ENCODE assay signal across 18 cellular contexts in genomic region chr14:102201776-102202175, GRCh38.
A peak's percentile ranks its signal among the peaks of the same experiment; 100 is the strongest.
DNase-seq lines count a peak whose midpoint lies in the region; ATAC-seq and TF ChIP-seq lines count a peak whose summit lies in the region.
"Had no signal": no experiment of that assay in that cellular context is flagged by ENCODE, and none has a peak within 500 bp of the region (broad histone marks: within the 10 kb centered on the region; RNA-seq: fewer than 3 reads in every experiment).

No MANE protein-coding gene starts in this region.

- H3K36me3 ChIP-seq in OCI-LY1 (ENCODE audit: insufficient read depth, low read length), result peaks cover 16% of the 10 kb centered on the region; the same call in 1 of the 2 replicates
- peaks cover 0 to 44% (median 6%) of the 10 kb centered on the region in 4 donors for H3K36me3 ChIP-seq in sigmoid colon

- TF ChIP-seq POLR2A in sigmoid colon (IDR thresholded peaks at IDR 0.05), result no peak

- no peaks in the 10 kb centered on the region for H3K27me3 Mint-ChIP-seq in activated CD4-positive, alpha-beta memory T cell treated with anti-CD3 and anti-CD28 coated beads, Interleukin-2, amount 10 ng/mL, durations not matched to agents 7 days and 5 days
- H3K27me3 Mint-ChIP-seq in activated CD4-positive, alpha-beta memory T cell treated with anti-CD3 and anti-CD28 coated beads for 36 hours, result no peaks in the 10 kb centered on the region
- H3K27me3 Mint-ChIP-seq in central memory CD8-positive, alpha-beta T cell, result no peaks in the 10 kb centered on the region
- H3K27me3 Mint-ChIP-seq: activated B cell treated with CpG ODN at 0.5 μM for 24 hours had no signal

- H3K27me3 ChIP-seq in OCI-LY1 (ENCODE audit: insufficient read depth, low read length) (no peaks in the 10 kb centered on the region), sigmoid colon (no peaks in the 10 kb centered on the region)
- H3K27me3 ChIP-seq: body of pancreas had no signal

- no peak for ATAC-seq in central memory CD8-positive, alpha-beta T cell (replicated peaks; ENCODE audit: extremely low read depth, poor library complexity, severe bottlenecking)
- ATAC-seq in HG03135 (IDR thresholded peaks at IDR 0.05; ENCODE audit: unreplicated experiment), result no peak
- ATAC-seq: body of pancreas had no signal

- no peaks in the 10 kb centered on the region for H3K79me2 ChIP-seq in OCI-LY1 (ENCODE audit: insufficient read depth, low read length)

- peak overlapping the region; percentile 23; the same call in 1 of the 2 replicates for H3K4me2 ChIP-seq in OCI-LY1 (ENCODE audit: low read length)
- H3K4me2 ChIP-seq: A549 had no signal

- no peaks in the 10 kb centered on the region; the same call in 1 of the 2 replicates for H3F3A ChIP-seq in OCI-LY1 (ENCODE audit: insufficient read depth, low read length)

- TF ChIP-seq CTCF in OCI-LY1 (IDR thresholded peaks at IDR 0.05; ENCODE audit: low read length) (no peak), sigmoid colon (IDR thresholded peaks at IDR 0.05) (no peak)

- H3K27ac ChIP-seq in OCI-LY1 (ENCODE audit: low read depth, low read length, poor library complexity, severe bottlenecking), result peak overlapping the region; percentile 95
- H3K27ac ChIP-seq in sigmoid colon, result no peak overlapping the region
- H3K27ac ChIP-seq: A549, body of pancreas, left ventricle myocardium inferior, thoracic aorta had no signal

- no peaks in the 10 kb centered on the region for H3K9me3 Mint-ChIP-seq in activated CD4-positive, alpha-beta memory T cell treated with anti-CD3 and anti-CD28 coated beads, Interleukin-2, amount 10 ng/mL, durations not matched to agents 7 days and 5 days
- H3K9me3 Mint-ChIP-seq in activated CD4-positive, alpha-beta memory T cell treated with anti-CD3 and anti-CD28 coated beads for 36 hours, result no peaks in the 10 kb centered on the region
- no peaks in the 10 kb centered on the region for H3K9me3 Mint-ChIP-seq in central memory CD8-positive, alpha-beta T cell
- H3K9me3 Mint-ChIP-seq: activated B cell treated with CpG ODN at 0.5 μM for 24 hours; activated T-helper 1 cell treated with anti-CD3 and anti-CD28 coated beads, Interleukin-12 subunit alpha, Interleukin-12 subunit beta, Interleukin-2, Interleukin-4 antibody, amounts not matched to agents 30 ng/mL and 10 ng/mL and 1 ng/mL, durations not matched to agents 14 hours and 24 hours and 36 hours had no signal

- intact Hi-C loops in activated CD4-positive, alpha-beta memory T cell treated with anti-CD3 and anti-CD28 coated beads for 36 hours (cut with micrococcal nuclease), result loop anchor here (1.0 to 5.0 kb wide), 2 partner anchors 19 to 59 kb away; no protein-coding TSS in a partner anchor
- intact Hi-C loops in sigmoid colon (cut with DNase I), result no loop called here

- POLR2A ChIA-PET in activated CD4-positive, alpha-beta memory T cell treated with anti-CD3 and anti-CD28 coated beads, Interleukin-2, amount 10 ng/mL, durations not matched to agents 7 days and 5 days (lab: Charles Lee), result no interaction called here
- POLR2A ChIA-PET in activated CD4-positive, alpha-beta memory T cell treated with anti-CD3 and anti-CD28 coated beads for 36 hours (lab: Charles Lee), result interaction anchor here (2.2 kb wide), 1 partner anchor 20 kb away, joined by 9 read pairs; no protein-coding TSS in a partner anchor

- peaks cover 53% of the 10 kb centered on the region for H3K36me3 Mint-ChIP-seq in activated CD4-positive, alpha-beta memory T cell treated with anti-CD3 and anti-CD28 coated beads, Interleukin-2, amount 10 ng/mL, durations not matched to agents 7 days and 5 days (ENCODE audit: low read depth)
- peaks cover 31% of the 10 kb centered on the region for H3K36me3 Mint-ChIP-seq in activated CD4-positive, alpha-beta memory T cell treated with anti-CD3 and anti-CD28 coated beads for 36 hours
- peaks cover 44% of the 10 kb centered on the region for H3K36me3 Mint-ChIP-seq in central memory CD8-positive, alpha-beta T cell (ENCODE audit: insufficient read depth)

- H2AFZ ChIP-seq in OCI-LY1 (ENCODE audit: low read length), result no peak overlapping the region

- H3K4me1 Mint-ChIP-seq in activated CD4-positive, alpha-beta memory T cell treated with anti-CD3 and anti-CD28 coated beads, Interleukin-2, amount 10 ng/mL, durations not matched to agents 7 days and 5 days, result peaks cover 34% of the 10 kb centered on the region
- peaks cover 48% of the 10 kb centered on the region for H3K4me1 Mint-ChIP-seq in activated CD4-positive, alpha-beta memory T cell treated with anti-CD3 and anti-CD28 coated beads for 36 hours (ENCODE audit: low read depth)
- H3K4me1 Mint-ChIP-seq in central memory CD8-positive, alpha-beta T cell, result peaks cover 58% of the 10 kb centered on the region

- H3K9me3 ChIP-seq in OCI-LY1 (ENCODE audit: low read length) (no peaks in the 10 kb centered on the region), sigmoid colon (no peaks in the 10 kb centered on the region)
- H3K9me3 ChIP-seq: A549, body of pancreas, left ventricle myocardium inferior, thoracic aorta had no signal

- TF ChIP-seq EP300 in sigmoid colon (IDR thresholded peaks at IDR 0.05), result no peak

- H3K4me1 ChIP-seq in OCI-LY1 (ENCODE audit: insufficient read depth, low read length, severe bottlenecking) (peaks cover 71% of the 10 kb centered on the region), sigmoid colon (no peaks in the 10 kb centered on the region)
- H3K4me1 ChIP-seq: A549 had no signal

- no peak overlapping the region for H3K9ac ChIP-seq in OCI-LY1 (ENCODE audit: low read length)

- no peaks in the 10 kb centered on the region for H3K9me2 ChIP-seq in OCI-LY1 (ENCODE audit: low read depth, low read length)

- H3K4me3 Mint-ChIP-seq in activated CD4-positive, alpha-beta memory T cell treated with anti-CD3 and anti-CD28 coated beads, Interleukin-2, amount 10 ng/mL, durations not matched to agents 7 days and 5 days, result no peak overlapping the region
- H3K4me3 Mint-ChIP-seq in activated CD4-positive, alpha-beta memory T cell treated with anti-CD3 and anti-CD28 coated beads for 36 hours, result no peak overlapping the region
- peak overlapping the region; percentile 51 for H3K4me3 Mint-ChIP-seq in central memory CD8-positive, alpha-beta T cell
- H3K4me3 Mint-ChIP-seq: activated B cell treated with CpG ODN at 0.5 μM for 24 hours; activated T-helper 1 cell treated with anti-CD3 and anti-CD28 coated beads, Interleukin-12 subunit alpha, Interleukin-12 subunit beta, Interleukin-2, Interleukin-4 antibody, amounts not matched to agents 30 ng/mL and 10 ng/mL and 1 ng/mL, durations not matched to agents 14 hours and 24 hours and 36 hours had no signal

- no peaks in the 10 kb centered on the region for H4K20me1 ChIP-seq in OCI-LY1 (ENCODE audit: insufficient read depth, low read length)

- WGBS in sigmoid colon, 2 donors, result 91 to 94% methylated on average over 4 of the region's 4 CpGs

- CTCF ChIA-PET in activated CD4-positive, alpha-beta memory T cell treated with anti-CD3 and anti-CD28 coated beads, Interleukin-2, amount 10 ng/mL, durations not matched to agents 7 days and 5 days (lab: Charles Lee), result no interaction called here
- CTCF ChIA-PET in activated CD4-positive, alpha-beta memory T cell treated with anti-CD3 and anti-CD28 coated beads for 36 hours (lab: Charles Lee), result no interaction called here

- H3K27ac Mint-ChIP-seq in activated CD4-positive, alpha-beta memory T cell treated with anti-CD3 and anti-CD28 coated beads, Interleukin-2, amount 10 ng/mL, durations not matched to agents 7 days and 5 days, result peak overlapping the region; percentile 24
- H3K27ac Mint-ChIP-seq in activated CD4-positive, alpha-beta memory T cell treated with anti-CD3 and anti-CD28 coated beads for 36 hours, result no peak overlapping the region
- H3K27ac Mint-ChIP-seq in central memory CD8-positive, alpha-beta T cell (ENCODE audit: low read depth), result peak overlapping the region; percentile 73
- H3K27ac Mint-ChIP-seq: activated B cell treated with CpG ODN at 0.5 μM for 24 hours had no signal

- no peak for DNase-seq in activated CD4-positive, alpha-beta memory T cell treated with anti-CD3 and anti-CD28 coated beads, Interleukin-2, amount 10 ng/mL, durations not matched to agents 7 days and 5 days
- no peak for DNase-seq in activated CD4-positive, alpha-beta memory T cell treated with anti-CD3 and anti-CD28 coated beads for 36 hours
- DNase-seq in central memory CD8-positive, alpha-beta T cell (ENCODE audit: low spot score in 2 of 2), result no peak
- DNase-seq in sigmoid colon (peak; percentile 47), EL (no peak), NCI-H1105 treated with DMSO at 0.1 percent for 48 hours (lab: John Stamatoyannopoulos, UW) (no peak)
- DNase-seq: activated B cell treated with CpG ODN at 0.5 μM for 24 hours, body of pancreas, COR-L47, left ventricle myocardium inferior, NCI-H2081, NCI-H82, RPMI8226 had no signal

- H3K4me3 ChIP-seq in OCI-LY1 (ENCODE audit: low read depth, low read length, poor library complexity, severe bottlenecking), result no peak overlapping the region
- H3K4me3 ChIP-seq in sigmoid colon, result no peak overlapping the region
- H3K4me3 ChIP-seq: A549, body of pancreas, left ventricle myocardium inferior, thoracic aorta had no signal
